In genomic region chr3:8734137-8734878, GRCh38 we compare ENCODE assay signal across 18 cellular contexts. TPM values are rescaled to one million over a fixed set of nuclear protein-coding genes. Genes with fewer than 3 reads are reported as not detected.
"Had no signal": no experiment of that assay in that cellular context is flagged by ENCODE, and none has a peak within 500 bp of the region (broad histone marks: within the 10 kb centered on the region; RNA-seq: fewer than 3 reads in every experiment).

No MANE protein-coding gene starts in this region.

- H3K36me3 ChIP-seq: brain microvascular endothelial cell, sigmoid colon, uterus had no signal

- DNase-seq: activated CD4-positive, alpha-beta T cell treated with anti-CD3 and anti-CD28 coated beads for 48 hours; activated T-cell treated with anti-CD3 and anti-CD28 coated beads for 4 hours; amygdala; brain microvascular endothelial cell; cerebellar nuclear complex; mesenchymal stem cell; sigmoid colon; SK-N-SH; uterus had no signal

- H3K4me1 ChIP-seq: sigmoid colon, uterus had no signal

- H3K9me3 Mint-ChIP-seq: activated T-helper 17 cell treated with anti-CD3 and anti-CD28 coated beads, Interleukin-2, amount 50 U/mL, for 72 hours; T-helper 1 cell treated with Interleukin-12 subunit alpha and Interleukin-12 subunit beta and Interleukin-4 antibody, amounts not matched to agents 30 μg/mL and 1 μg/mL, for 36 hours; WTC11 had no signal

- H3K4me3 Mint-ChIP-seq: activated naive CD8-positive, alpha-beta T cell; activated T-helper 17 cell treated with anti-CD3 and anti-CD28 coated beads, Interleukin-2, amount 50 U/mL, for 72 hours; T-helper 1 cell treated with Interleukin-12 subunit alpha and Interleukin-12 subunit beta and Interleukin-4 antibody, amounts not matched to agents 30 μg/mL and 1 μg/mL, for 36 hours; WTC11 had no signal

- H3K27ac ChIP-seq: brain microvascular endothelial cell, sigmoid colon, uterus had no signal

- H3K27ac Mint-ChIP-seq: activated naive CD8-positive, alpha-beta T cell; activated T-helper 17 cell treated with anti-CD3 and anti-CD28 coated beads, Interleukin-2, amount 50 U/mL, for 72 hours; progenitor cell of endocrine pancreas; T-helper 1 cell treated with Interleukin-12 subunit alpha and Interleukin-12 subunit beta and Interleukin-4 antibody, amounts not matched to agents 30 μg/mL and 1 μg/mL, for 36 hours; WTC11 had no signal

- H3K4me1 Mint-ChIP-seq: activated T-helper 17 cell treated with anti-CD3 and anti-CD28 coated beads, Interleukin-2, amount 50 U/mL, for 72 hours had no signal

- ATAC-seq: activated T-helper 17 cell treated with anti-CD3 and anti-CD28 coated beads, Interleukin-2, amount 50 U/mL, for 72 hours; esophagus mucosa; left lobe of liver; WTC11 had no signal

- H3K9ac ChIP-seq: SK-N-SH had no signal

- H3K4me2 ChIP-seq: SK-N-SH had no signal

- H3K9me3 ChIP-seq: sigmoid colon, SK-N-SH, uterus had no signal

- H3K4me3 ChIP-seq: sigmoid colon, uterus had no signal

- H3K36me3 Mint-ChIP-seq: activated naive CD8-positive, alpha-beta T cell; WTC11 had no signal

- H3K27me3 ChIP-seq: brain microvascular endothelial cell, sigmoid colon, uterus had no signal

RNA-seq across cellular contexts. Expression of gene CAV3, which starts 0.7 kb away (rescaled TPM):
- total RNA-seq: activated CD8-positive, alpha-beta memory T cell treated with anti-CD3 and anti-CD28 coated beads for 36 hours; activated T-helper 17 cell treated with anti-CD3 and anti-CD28 coated beads, Interleukin-2, amount 50 U/mL, for 72 hours; dermis microvascular lymphatic vessel endothelial cell; esophagus mucosa; left lobe of liver; progenitor cell of endocrine pancreas; sigmoid colon; uterus; WTC11 had no signal
